12 cellular contexts compared by ENCODE assay signal in the genomic region with DNA sequence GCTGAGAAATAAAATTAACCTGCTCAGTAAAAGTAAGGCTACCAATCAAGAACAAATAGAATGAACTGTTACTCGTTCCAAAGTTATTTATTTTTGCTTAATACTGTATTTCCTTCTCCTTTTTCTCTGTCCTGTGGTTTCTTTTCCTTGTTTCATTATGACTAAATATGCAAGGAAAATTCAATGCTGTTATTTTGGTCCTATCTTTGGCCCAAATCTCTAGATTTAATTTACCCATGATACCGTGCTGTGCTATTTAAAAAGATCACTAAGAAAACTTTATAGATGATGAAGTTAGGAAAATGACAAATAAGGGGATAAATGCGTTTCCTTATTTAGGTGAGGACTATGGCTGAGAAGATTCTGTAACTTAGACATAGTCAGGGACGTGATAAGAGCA. TPM values are rescaled to one million over a fixed set of nuclear protein-coding genes. Genes with fewer than 3 reads are reported as not detected.
A peak's percentile ranks its signal among the peaks of the same experiment; 100 is the strongest.
DNase-seq lines count a peak whose midpoint lies in the region; ATAC-seq, FAIRE-seq and TF ChIP-seq lines count a peak whose summit lies in the region.
"Had no signal": no experiment of that assay in that cellular context is flagged by ENCODE, and none has a peak within 500 bp of the region (broad histone marks: within the 10 kb centered on the region; RNA-seq: fewer than 3 reads in every experiment).

No MANE protein-coding gene starts in this region.

- H2AFZ ChIP-seq in Loucy (ENCODE audit: low read length): no peak overlapping the region
- H2AFZ ChIP-seq in astrocyte (ENCODE audit: low read depth, low read length): no peak overlapping the region

- peak; percentile 72 for FAIRE-seq in astrocyte (lab: Jason Lieb, UNC)
- FAIRE-seq: pancreas had no signal

- H3K9me2 ChIP-seq in DOHH2 (replicated peaks; ENCODE audit: control insufficient read depth, low read length): no peaks in the 10 kb centered on the region
- no peaks in the 10 kb centered on the region for H3K9me2 ChIP-seq in Loucy (replicated peaks; ENCODE audit: low read depth, low read length)

- H3K27ac ChIP-seq in DOHH2 (ENCODE audit: low read depth, low read length) (peak overlapping the region; percentile 2; the same call in 1 of the 2 replicates), astrocyte (ENCODE audit: low read depth, low read length) (peak overlapping the region; percentile 95), neutrophil (peak overlapping the region; percentile 47)

- H3K27me3 ChIP-seq in DOHH2 (ENCODE audit: control insufficient read depth, low read length): no peaks in the 10 kb centered on the region
- no peaks in the 10 kb centered on the region for H3K27me3 ChIP-seq in Loucy (ENCODE audit: insufficient read depth, low read length, poor library complexity, severe bottlenecking)
- H3K27me3 ChIP-seq in astrocyte (ENCODE audit: insufficient read depth, low read length): no peaks in the 10 kb centered on the region
- no peaks in the 10 kb centered on the region for H3K27me3 ChIP-seq in neutrophil
- H3K27me3 ChIP-seq: pancreas had no signal

- peaks cover 51% of the 10 kb centered on the region for H3K4me1 Mint-ChIP-seq in astrocyte (ENCODE audit: low read depth, unreplicated experiment)

- peaks cover 6% of the 10 kb centered on the region for H3K36me3 Mint-ChIP-seq in astrocyte (ENCODE audit: low read depth, unreplicated experiment)

- H3K4me1 ChIP-seq in DOHH2 (ENCODE audit: control insufficient read depth, low read length): peaks cover 42% of the 10 kb centered on the region
- H3K4me1 ChIP-seq in Loucy (ENCODE audit: insufficient read depth, low read length, poor library complexity, severe bottlenecking): peaks cover 95% of the 10 kb centered on the region
- peaks cover 44% of the 10 kb centered on the region for H3K4me1 ChIP-seq in astrocyte (ENCODE audit: insufficient read depth, low read length)
- peaks cover 24 to 43% of the 10 kb centered on the region in 2 experiments for H3K4me1 ChIP-seq in neutrophil (ENCODE audit: control insufficient read depth in 1 of 2, insufficient read depth in 1 of 2, low read depth in 1 of 2, low read length in 1 of 2)

- TF ChIP-seq CTCF in DOHH2 (IDR thresholded peaks at IDR 0.05; ENCODE audit: low read depth, low read length, poor library complexity, severe bottlenecking) (no peak), Loucy (conservative IDR thresholded peaks at IDR 0.05; ENCODE audit: low read length) (no peak), astrocyte (IDR thresholded peaks at IDR 0.05; ENCODE audit: insufficient read depth, low read depth, low read length) (no peak), neutrophil (IDR thresholded peaks at IDR 0.05) (no peak)

- no peak for DNase-seq in astrocyte (ENCODE audit: low read depth)
- DNase-seq in central memory CD4-positive, alpha-beta T cell: no peak
- DNase-seq in nucleus accumbens (lab: John Stamatoyannopoulos, UW): no peak
- no peak for DNase-seq in COLO668 (lab: John Stamatoyannopoulos, UW; ENCODE audit: unreplicated experiment)
- DNase-seq: amygdala; NCI-H2029; pancreas; stimulated activated CD8-positive, alpha-beta memory T cell treated with anti-CD3 and anti-CD28 coated beads, Interleukin-4, amount 100 ng/mL, for 48 hours had no signal

- peak overlapping the region; percentile 72 for H3K27ac Mint-ChIP-seq in astrocyte (ENCODE audit: unreplicated experiment)

- 0 out of 2 replicates have a peak, but pooled peaks cover 4% of the 10 kb centered on the region for H3K36me3 ChIP-seq in DOHH2 (ENCODE audit: control insufficient read depth, low read length)
- H3K36me3 ChIP-seq in Loucy (ENCODE audit: insufficient read depth, low read length): peaks cover 29% of the 10 kb centered on the region
- H3K36me3 ChIP-seq in astrocyte (ENCODE audit: insufficient read depth, low read length): no peaks in the 10 kb centered on the region
- H3K36me3 ChIP-seq in neutrophil: no peaks in the 10 kb centered on the region
- H3K36me3 ChIP-seq: pancreas had no signal

- no peak overlapping the region for H3K4me3 Mint-ChIP-seq in astrocyte (ENCODE audit: unreplicated experiment)

- no peaks in the 10 kb centered on the region for H3K27me3 Mint-ChIP-seq in astrocyte (ENCODE audit: low read depth, unreplicated experiment)

- H3K9me3 Mint-ChIP-seq in astrocyte (ENCODE audit: unreplicated experiment): no peaks in the 10 kb centered on the region

- 0 out of 2 replicates have a peak, but pooled peaks cover 3% of the 10 kb centered on the region for H3K79me2 ChIP-seq in DOHH2 (ENCODE audit: control insufficient read depth, low read length)
- H3K79me2 ChIP-seq in Loucy (ENCODE audit: insufficient read depth, low read length): peaks cover 85% of the 10 kb centered on the region
- peaks cover 53% of the 10 kb centered on the region for H3K79me2 ChIP-seq in astrocyte (ENCODE audit: insufficient read depth, low read length)

- peak overlapping the region; percentile 63 for H3K4me2 ChIP-seq in DOHH2 (ENCODE audit: low read length)
- peak overlapping the region; percentile 70 for H3K4me2 ChIP-seq in Loucy (ENCODE audit: low read depth, low read length, poor library complexity, severe bottlenecking)
- H3K4me2 ChIP-seq in astrocyte (ENCODE audit: low read length): peak overlapping the region; percentile 78

- H3K9ac ChIP-seq in Loucy (ENCODE audit: low read depth, low read length, poor library complexity, severe bottlenecking): peak overlapping the region; percentile 67
- H3K9ac ChIP-seq in astrocyte (ENCODE audit: low read length): peak overlapping the region; percentile 76

- H4K20me1 ChIP-seq in DOHH2 (ENCODE audit: control insufficient read depth, insufficient read depth, low read depth, low read length): no peaks in the 10 kb centered on the region
- peaks cover 25% of the 10 kb centered on the region for H4K20me1 ChIP-seq in Loucy (ENCODE audit: insufficient read depth, low read length, poor library complexity, severe bottlenecking)
- no peaks in the 10 kb centered on the region for H4K20me1 ChIP-seq in astrocyte (ENCODE audit: insufficient read depth, low read length)

- H3K4me3 ChIP-seq in DOHH2 (ENCODE audit: low read length) (peak overlapping the region; percentile 25), Loucy (ENCODE audit: low read length, poor library complexity, severe bottlenecking) (peak overlapping the region; percentile 45), astrocyte (ENCODE audit: insufficient read depth, low read depth, low read length) (no peak overlapping the region), neutrophil (ENCODE audit: low read depth in 1 of 2, low read length in 1 of 2) (no peak overlapping the region)
- H3K4me3 ChIP-seq: pancreas had no signal

- H3K9me3 ChIP-seq in DOHH2 (ENCODE audit: control insufficient read depth, insufficient read depth, low read length) (no peaks in the 10 kb centered on the region), Loucy (ENCODE audit: insufficient read depth, low read depth, low read length) (no peaks in the 10 kb centered on the region), astrocyte (ENCODE audit: insufficient read depth, low read depth, low read length) (no peaks in the 10 kb centered on the region), neutrophil (no peaks in the 10 kb centered on the region)
- H3K9me3 ChIP-seq: pancreas had no signal

- H3F3A ChIP-seq in DOHH2 (ENCODE audit: control insufficient read depth, insufficient read depth): peaks cover 3% of the 10 kb centered on the region; the same call in 1 of the 2 replicates
- peaks cover 43% of the 10 kb centered on the region for H3F3A ChIP-seq in Loucy (ENCODE audit: low read depth)

- ATAC-seq in HG03469 (IDR thresholded peaks at IDR 0.05; ENCODE audit: unreplicated experiment): no peak

RNA-seq across cellular contexts. Expression of a gene that starts 45.3 kb away (rescaled TPM):
- 20.4 and 26.1 TPM in 2 replicates for total RNA-seq in astrocyte

Comparison
In these comparisons a context has a peak if more than half of its experiments do, and no peak if none do; other contexts are left out.
1. H3K27ac ChIP-seq: peak in every context shown above with its lines; median percentile 95 in astrocyte; 47 in neutrophil; 2 in DOHH2.
2. H3K4me3 ChIP-seq: peak in DOHH2 (single experiment) and Loucy (single experiment); none in astrocyte (single experiment) and neutrophil (0 of 2).
3. Peak in every context shown above with its lines, with median percentiles within 50 percentile points of each other: H3K4me2 ChIP-seq.